In the genomic region with DNA sequence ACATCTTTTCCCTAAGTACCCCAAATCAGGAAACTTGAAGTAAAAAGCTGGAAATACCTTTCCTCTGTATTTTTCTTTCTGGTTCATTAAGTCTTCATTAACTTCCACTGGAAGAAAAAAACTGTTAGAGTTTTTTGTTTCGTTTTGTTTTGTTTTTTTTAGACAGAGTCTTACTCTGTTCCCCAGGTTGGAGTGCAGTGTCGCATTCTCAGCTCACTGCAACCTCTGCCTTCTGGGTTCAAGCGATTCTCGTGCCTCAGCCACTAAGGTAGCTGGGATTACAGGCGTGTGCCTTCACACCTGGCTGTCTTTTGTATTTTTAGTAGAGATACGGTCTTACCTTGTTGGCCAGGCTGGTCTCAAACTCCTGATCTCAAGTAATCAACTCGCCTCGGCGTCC, we compare ENCODE assay signal across 20 cellular contexts. TPM values are rescaled to one million over a fixed set of nuclear protein-coding genes. Genes with fewer than 3 reads are reported as not detected.
DNase-seq lines count a peak whose midpoint lies in the region; ATAC-seq and TF ChIP-seq lines count a peak whose summit lies in the region.
"Had no signal": no experiment of that assay in that cellular context is flagged by ENCODE, and none has a peak within 500 bp of the region (broad histone marks: within the 10 kb centered on the region; RNA-seq: fewer than 3 reads in every experiment).

No MANE protein-coding gene starts in this region.

- BruUV-seq in PC-9 (replicated peaks; lab: Mats Ljungman, UMichigan), result no TSS peak

- H3F3A ChIP-seq in PC-9 (ENCODE audit: insufficient read depth, low read depth), result no peaks in the 10 kb centered on the region; the same call in 1 of the 2 replicates

- peak overlapping the region; percentile 62 for H3K27ac Mint-ChIP-seq in T-helper 17 cell
- H3K27ac Mint-ChIP-seq in effector memory CD8-positive, alpha-beta T cell, result peak overlapping the region; percentile 44 to 77
- peak overlapping the region; percentile 64 for H3K27ac Mint-ChIP-seq in nephron progenitor cell
- H3K27ac Mint-ChIP-seq: B cell; CD4-positive, alpha-beta T cell; CD8-positive, alpha-beta T cell had no signal

- TF ChIP-seq CTCF in nephron progenitor cell (IDR thresholded peaks at IDR 0.05), result no peak
- TF ChIP-seq CTCF in PC-9 (conservative IDR thresholded peaks at IDR 0.05), result no peak
- TF ChIP-seq CTCF in left ventricle myocardium inferior (IDR thresholded peaks at IDR 0.05; ENCODE audit: borderline replicate concordance), result no peak

- H3K9me3 ChIP-seq in T-helper 17 cell (ENCODE audit: control insufficient read depth, low read length, poor library complexity, severe bottlenecking) (no peaks in the 10 kb centered on the region), PC-9 (ENCODE audit: insufficient read depth, low read depth) (no peaks in the 10 kb centered on the region), left ventricle myocardium inferior (replicated peaks) (no peaks in the 10 kb centered on the region)
- H3K9me3 ChIP-seq: A549; BLaER1 treated with 17β-estradiol and CSF1 and Interleukin-3, amounts not matched to agents 10 nM and 100 nM; Caco-2 had no signal

- H3K36me3 ChIP-seq in PC-9 (ENCODE audit: low read depth), result peaks cover 59% of the 10 kb centered on the region
- peaks cover 72% of the 10 kb centered on the region for H3K36me3 ChIP-seq in left ventricle myocardium inferior

- intact Hi-C loops in PC-9 (cut with micrococcal nuclease; ENCODE audit: unreplicated experiment) (no loop called here), left ventricle myocardium inferior (cut with micrococcal nuclease) (no loop called here)

- H3K4me2 ChIP-seq in PC-9, result no peak overlapping the region
- H3K4me2 ChIP-seq: A549; BLaER1 treated with 17β-estradiol and CSF1 and Interleukin-3, amounts not matched to agents 10 nM and 100 nM had no signal

- no peak for ATAC-seq in T-helper 17 cell
- ATAC-seq in effector memory CD8-positive, alpha-beta T cell (replicated peaks), result no peak
- ATAC-seq: A549; CD8-positive, alpha-beta T cell had no signal

- no peaks in the 10 kb centered on the region for H3K9me3 Mint-ChIP-seq in effector memory CD8-positive, alpha-beta T cell
- H3K9me3 Mint-ChIP-seq in nephron progenitor cell, result no peaks in the 10 kb centered on the region
- H3K9me3 Mint-ChIP-seq: CD4-positive, alpha-beta T cell; CD8-positive, alpha-beta T cell had no signal

- H3K27me3 Mint-ChIP-seq in T-helper 17 cell (no peaks in the 10 kb centered on the region), nephron progenitor cell (ENCODE audit: low read depth, poor library complexity) (peaks cover 2% of the 10 kb centered on the region)
- no peaks in the 10 kb centered on the region for H3K27me3 Mint-ChIP-seq in effector memory CD8-positive, alpha-beta T cell
- H3K27me3 Mint-ChIP-seq: B cell; CD4-positive, alpha-beta T cell had no signal

- peaks cover 14% of the 10 kb centered on the region; the same call in 1 of the 2 replicates for H4K20me1 ChIP-seq in PC-9 (ENCODE audit: insufficient read depth)

- H3K4me1 Mint-ChIP-seq in T-helper 17 cell, result no peaks in the 10 kb centered on the region
- peaks cover 0 to under 1% of the 10 kb centered on the region in 2 donors for H3K4me1 Mint-ChIP-seq in effector memory CD8-positive, alpha-beta T cell (ENCODE audit: low read depth in 2 of 2)
- peaks cover 7% of the 10 kb centered on the region for H3K4me1 Mint-ChIP-seq in nephron progenitor cell
- H3K4me1 Mint-ChIP-seq: B cell had no signal

- POLR2A ChIA-PET in PC-9 (lab: Charles Lee; ENCODE audit: unreplicated experiment), result no interaction called here

- H3K79me2 ChIP-seq in PC-9 (ENCODE audit: low read depth), result no peaks in the 10 kb centered on the region; the same call in 1 of the 2 replicates

- DNase-seq in T-helper 17 cell (no peak), nephron progenitor cell (no peak), renal cortical epithelial cell (ENCODE audit: low read depth) (peak; percentile 36), PC-9 (no peak), NCI-H345 treated with DMSO at 0.1 percent for 48 hours (lab: John Stamatoyannopoulos, UW; ENCODE audit: unreplicated experiment) (no peak), pons (ENCODE audit: low spot score) (no peak), left ventricle myocardium inferior (no peak)
- DNase-seq in effector memory CD8-positive, alpha-beta T cell, result no peak
- DNase-seq: AML-193; Caco-2; Calu3; CD4-positive, alpha-beta T cell; CD8-positive, alpha-beta T cell; DMS79 treated with DMSO at 0.1 percent for 48 hours; GF-D8 had no signal

- CTCF ChIA-PET in PC-9 (lab: Charles Lee), result no interaction called here

- H3K36me3 Mint-ChIP-seq in T-helper 17 cell (ENCODE audit: low read depth) (peaks cover under 1% of the 10 kb centered on the region), nephron progenitor cell (ENCODE audit: low read depth) (peaks cover 75% of the 10 kb centered on the region)
- peaks cover 67% of the 10 kb centered on the region for H3K36me3 Mint-ChIP-seq in effector memory CD8-positive, alpha-beta T cell (ENCODE audit: insufficient read depth)

- H3K27me3 ChIP-seq in PC-9 (ENCODE audit: insufficient read depth, low read depth) (no peaks in the 10 kb centered on the region), left ventricle myocardium inferior (ENCODE audit: low read depth) (no peaks in the 10 kb centered on the region)
- H3K27me3 ChIP-seq: BLaER1 treated with 17β-estradiol and CSF1 and Interleukin-3, amounts not matched to agents 10 nM and 100 nM had no signal

- no peak overlapping the region for H2AFZ ChIP-seq in PC-9

- H3K4me3 Mint-ChIP-seq in T-helper 17 cell (no peak overlapping the region), nephron progenitor cell (no peak overlapping the region)
- no peak overlapping the region for H3K4me3 Mint-ChIP-seq in effector memory CD8-positive, alpha-beta T cell
- H3K4me3 Mint-ChIP-seq: B cell; CD4-positive, alpha-beta T cell; CD8-positive, alpha-beta T cell had no signal

- H3K9me2 ChIP-seq in PC-9 (ENCODE audit: insufficient read depth), result no peaks in the 10 kb centered on the region

- H3K4me3 ChIP-seq in PC-9, result no peak overlapping the region
- H3K4me3 ChIP-seq in left ventricle myocardium inferior, result no peak overlapping the region
- H3K4me3 ChIP-seq: A549; BLaER1 treated with 17β-estradiol and CSF1 and Interleukin-3, amounts not matched to agents 10 nM and 100 nM had no signal

- H3K27ac ChIP-seq in PC-9, result no peak overlapping the region
- H3K27ac ChIP-seq in left ventricle myocardium inferior (replicated peaks), result no peak overlapping the region
- H3K27ac ChIP-seq: 22Rv1; A549; BLaER1 treated with 17β-estradiol and CSF1 and Interleukin-3, amounts not matched to agents 10 nM and 100 nM; C4-2B had no signal

- H3K4me1 ChIP-seq in PC-9 (replicated peaks; ENCODE audit: insufficient read depth), result no peaks in the 10 kb centered on the region
- no peaks in the 10 kb centered on the region for H3K4me1 ChIP-seq in left ventricle myocardium inferior
- H3K4me1 ChIP-seq: A549; BLaER1 treated with 17β-estradiol and CSF1 and Interleukin-3, amounts not matched to agents 10 nM and 100 nM; Caco-2 had no signal

RNA-seq across cellular contexts. Expression of gene RPF2, which starts 14.8 kb away (rescaled TPM):
- total RNA-seq in T-helper 17 cell (1 to 10 TPM; 8.1 to 9.1 TPM), renal cortical epithelial cell (27.6 and 29.7 TPM in 2 replicates), PC-9 (2021) (24.7 and 25.6 TPM in 2 replicates), left ventricle myocardium inferior (23.9 TPM)

RNA-seq across cellular contexts. Expression of gene GTF3C6, which starts 38.2 kb away (rescaled TPM):
- total RNA-seq in T-helper 17 cell (10 to 100 TPM; 28.1 to 36.8 TPM), renal cortical epithelial cell (55.4 and 68.1 TPM in 2 replicates), PC-9 (2021) (27.9 and 28.5 TPM in 2 replicates), left ventricle myocardium inferior (102 TPM)
